13 cellular contexts compared by ENCODE assay signal in the genomic region with DNA sequence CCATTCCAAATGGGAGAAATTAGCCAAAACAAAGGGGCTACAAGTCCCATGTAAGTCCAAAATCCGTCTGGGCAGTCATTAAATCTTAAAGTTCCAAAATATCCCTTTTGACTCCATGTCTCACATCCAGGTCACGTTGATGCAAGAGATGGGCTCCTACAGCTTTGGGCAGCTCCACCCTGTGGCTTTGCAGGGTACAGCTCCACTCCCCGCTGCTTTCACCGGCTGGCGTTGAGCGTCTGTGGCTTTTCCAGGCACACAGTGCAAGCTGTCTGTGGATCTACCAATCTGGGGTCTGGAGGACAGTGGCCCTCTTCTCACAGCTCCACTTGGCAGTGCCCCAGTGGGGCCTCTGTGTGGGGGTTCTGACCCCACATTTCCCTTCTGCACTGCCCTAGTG. TPM values are rescaled to one million over a fixed set of nuclear protein-coding genes. Genes with fewer than 3 reads are reported as not detected.
DNase-seq lines count a peak whose midpoint lies in the region; ATAC-seq and TF ChIP-seq lines count a peak whose summit lies in the region.
"Had no signal": no experiment of that assay in that cellular context is flagged by ENCODE, and none has a peak within 500 bp of the region (broad histone marks: within the 10 kb centered on the region; RNA-seq: fewer than 3 reads in every experiment).

No MANE protein-coding gene starts in this region.

- no peak overlapping the region for H3K4me2 ChIP-seq in DND-41 (ENCODE audit: insufficient read depth, low read length)
- H3K4me2 ChIP-seq in HCT116 (ENCODE audit: low read length) = no peak overlapping the region
- H3K4me2 ChIP-seq: smooth muscle cell had no signal

- POLR2A ChIA-PET in HCT116 (lab: Charles Lee) = no interaction called here

- no peak overlapping the region for H2AFZ ChIP-seq in DND-41 (ENCODE audit: low read depth, low read length)
- no peak overlapping the region for H2AFZ ChIP-seq in HCT116 (ENCODE audit: low read depth, low read length, poor library complexity, severe bottlenecking)

- RAD21 ChIA-PET in HCT116 (lab: Charles Lee; ENCODE audit: low non-redundant PET in 1 of 2, low total read pairs in 2 of 2, uncharacterized antibody in 2 of 2, unreplicated experiment in 2 of 2) = interaction anchor here in 1 of 2 experiments (1.3 kb wide), 1 partner anchor 89 kb away, joined by 4 read pairs; no protein-coding TSS in a partner anchor

- H3K9me3 ChIP-seq in DND-41 (ENCODE audit: insufficient read depth, low read length, severe bottlenecking) (no peaks in the 10 kb centered on the region), HCT116 (ENCODE audit: control insufficient read depth in 1 of 2, insufficient read depth in 1 of 2, low read depth in 1 of 2, low read length in 2 of 2) (no peaks in the 10 kb centered on the region)
- H3K9me3 ChIP-seq: body of pancreas, mucosa of descending colon had no signal

- TF ChIP-seq POLR2A in HCT116 (IDR thresholded peaks at IDR 0.05; ENCODE audit: borderline replicate concordance, extremely low read depth, insufficient read depth, insufficient read length) = no peak

- intact Hi-C loops in HCT116 (cut with micrococcal nuclease) = no loop called here

- TF ChIP-seq CTCF in DND-41 (IDR thresholded peaks at IDR 0.05; ENCODE audit: borderline replicate concordance, extremely low read depth, low read length, poor library complexity, severe bottlenecking) (peak; percentile 40), HCT116 (IDR thresholded peaks at IDR 0.05 in 2 of 3, conservative IDR thresholded peaks at IDR 0.05 in 1 of 3; ENCODE audit: borderline replicate concordance in 1 of 3, insufficient read depth in 1 of 3, low read depth in 2 of 3, low read length in 2 of 3) (peak; percentile 15 to 52 (median 34); a peak in 4 of 6 replicates), foreskin keratinocyte (conservative IDR thresholded peaks at IDR 0.05) (peak; percentile 53)

- H3K36me3 ChIP-seq in DND-41 (ENCODE audit: insufficient read depth, low read length) (no peaks in the 10 kb centered on the region), HCT116 (ENCODE audit: control insufficient read depth in 1 of 2, insufficient read depth in 2 of 2, low read length in 2 of 2) (no peaks in the 10 kb centered on the region)

- no peak overlapping the region for H3K27ac ChIP-seq in DND-41 (ENCODE audit: low read length)
- H3K27ac ChIP-seq in HCT116 (ENCODE audit: low read depth, low read length) = no peak overlapping the region
- no peak overlapping the region for H3K27ac ChIP-seq in foreskin keratinocyte
- H3K27ac ChIP-seq: body of pancreas had no signal

- no TSS peak for BruUV-seq in HCT116 (replicated peaks; lab: Mats Ljungman, UMichigan)

- peak; percentile 25; the same call in 1 of the 2 replicates for TF ChIP-seq RAD21 in HCT116 (IDR thresholded peaks at IDR 0.05; ENCODE audit: low read depth)

- no peak overlapping the region for H3K4me3 ChIP-seq in DND-41 (ENCODE audit: low read depth in 1 of 2, low read length in 2 of 2)
- H3K4me3 ChIP-seq in HCT116 (replicated peaks in 1 of 2; ENCODE audit: low read depth in 1 of 2, low read length in 2 of 2) = no peak overlapping the region
- H3K4me3 ChIP-seq: body of pancreas, mucosa of descending colon, smooth muscle cell had no signal

- H3K9me2 ChIP-seq in HCT116 (ENCODE audit: insufficient read depth) = no peaks in the 10 kb centered on the region

- 0 out of 3 replicates have a peak, but pooled peaks have one; percentile 40 for ATAC-seq in DND-41 (ENCODE audit: insufficient read depth, low read depth)
- ATAC-seq in HCT116 = peak; percentile 82
- peak; percentile 53 for ATAC-seq in foreskin keratinocyte
- ATAC-seq in HG02798 (IDR thresholded peaks at IDR 0.05; ENCODE audit: poor library complexity, unreplicated experiment) = no peak
- ATAC-seq: body of pancreas, mucosa of descending colon had no signal

- CTCF ChIA-PET in HCT116 (lab: Charles Lee) = interaction anchor here (1.1 kb wide), 1 partner anchor 247 kb away, joined by 3 read pairs; no protein-coding TSS in a partner anchor

- no peak for DNase-seq in DND-41
- no peak for DNase-seq in HCT116 (ENCODE audit: low read depth, low spot score)
- peak; percentile 59 for DNase-seq in RPMI7951 (ENCODE audit: low read depth)
- no peak for DNase-seq in foreskin keratinocyte
- no peak for DNase-seq in midbrain (lab: John Stamatoyannopoulos, UW)
- DNase-seq in nucleus accumbens (lab: John Stamatoyannopoulos, UW) = no peak
- DNase-seq in Kasumi-1 (lab: John Stamatoyannopoulos, UW) = no peak
- DNase-seq: DMS79, mucosa of descending colon had no signal

- H3K79me2 ChIP-seq in DND-41 (ENCODE audit: insufficient read depth, low read length) = no peaks in the 10 kb centered on the region
- no peaks in the 10 kb centered on the region for H3K79me2 ChIP-seq in HCT116 (ENCODE audit: insufficient read depth, low read length)

- H3K4me1 ChIP-seq in DND-41 (ENCODE audit: insufficient read depth, low read length) (no peaks in the 10 kb centered on the region), HCT116 (ENCODE audit: control insufficient read depth in 1 of 2, insufficient read depth in 2 of 2, low read length in 2 of 2) (no peaks in the 10 kb centered on the region), foreskin keratinocyte (peaks cover 5% of the 10 kb centered on the region)
- H3K4me1 ChIP-seq: body of pancreas had no signal

- H3K9ac ChIP-seq in DND-41 (ENCODE audit: low read depth, low read length) = no peak overlapping the region
- no peak overlapping the region for H3K9ac ChIP-seq in HCT116 (ENCODE audit: low read length)

- H4K20me1 ChIP-seq in DND-41 (ENCODE audit: insufficient read depth, low read length) = no peaks in the 10 kb centered on the region
- H4K20me1 ChIP-seq in HCT116 (ENCODE audit: insufficient read depth) = no peaks in the 10 kb centered on the region

- H3K27me3 ChIP-seq in DND-41 (ENCODE audit: insufficient read depth, low read length, poor library complexity) = no peaks in the 10 kb centered on the region
- H3K27me3 ChIP-seq in HCT116 (ENCODE audit: insufficient read depth, low read length) = no peaks in the 10 kb centered on the region
- no peaks in the 10 kb centered on the region for H3K27me3 ChIP-seq in foreskin keratinocyte
- H3K27me3 ChIP-seq: body of pancreas had no signal

TF ChIP-seq in HCT116, 20 proteins besides CTCF, POLR2A, EP300 and RAD21 (continues in another document):
- TF ChIP-seq YY1 (IDR thresholded peaks at IDR 0.05; ENCODE audit: extremely low read depth, insufficient replicate concordance, low read depth, low read length) = no peak
- no peak for TF ChIP-seq TCF7L2 (IDR thresholded peaks at IDR 0.05; ENCODE audit: borderline replicate concordance, extremely low read depth, insufficient read depth, insufficient read length)
- TF ChIP-seq CBX3 (IDR thresholded peaks at IDR 0.05; ENCODE audit: low read depth) = no peak
- TF ChIP-seq ELF1 (IDR thresholded peaks at IDR 0.05; ENCODE audit: borderline replicate concordance, low read depth) = no peak
- TF ChIP-seq, protein P1, sequence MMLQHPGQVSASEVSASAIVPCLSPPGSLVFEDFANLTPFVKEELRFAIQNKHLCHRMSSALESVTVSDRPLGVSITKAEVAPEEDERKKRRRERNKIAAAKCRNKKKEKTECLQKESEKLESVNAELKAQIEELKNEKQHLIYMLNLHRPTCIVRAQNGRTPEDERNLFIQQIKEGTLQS (IDR thresholded peaks at IDR 0.05) = no peak
- TF ChIP-seq, protein P2, sequence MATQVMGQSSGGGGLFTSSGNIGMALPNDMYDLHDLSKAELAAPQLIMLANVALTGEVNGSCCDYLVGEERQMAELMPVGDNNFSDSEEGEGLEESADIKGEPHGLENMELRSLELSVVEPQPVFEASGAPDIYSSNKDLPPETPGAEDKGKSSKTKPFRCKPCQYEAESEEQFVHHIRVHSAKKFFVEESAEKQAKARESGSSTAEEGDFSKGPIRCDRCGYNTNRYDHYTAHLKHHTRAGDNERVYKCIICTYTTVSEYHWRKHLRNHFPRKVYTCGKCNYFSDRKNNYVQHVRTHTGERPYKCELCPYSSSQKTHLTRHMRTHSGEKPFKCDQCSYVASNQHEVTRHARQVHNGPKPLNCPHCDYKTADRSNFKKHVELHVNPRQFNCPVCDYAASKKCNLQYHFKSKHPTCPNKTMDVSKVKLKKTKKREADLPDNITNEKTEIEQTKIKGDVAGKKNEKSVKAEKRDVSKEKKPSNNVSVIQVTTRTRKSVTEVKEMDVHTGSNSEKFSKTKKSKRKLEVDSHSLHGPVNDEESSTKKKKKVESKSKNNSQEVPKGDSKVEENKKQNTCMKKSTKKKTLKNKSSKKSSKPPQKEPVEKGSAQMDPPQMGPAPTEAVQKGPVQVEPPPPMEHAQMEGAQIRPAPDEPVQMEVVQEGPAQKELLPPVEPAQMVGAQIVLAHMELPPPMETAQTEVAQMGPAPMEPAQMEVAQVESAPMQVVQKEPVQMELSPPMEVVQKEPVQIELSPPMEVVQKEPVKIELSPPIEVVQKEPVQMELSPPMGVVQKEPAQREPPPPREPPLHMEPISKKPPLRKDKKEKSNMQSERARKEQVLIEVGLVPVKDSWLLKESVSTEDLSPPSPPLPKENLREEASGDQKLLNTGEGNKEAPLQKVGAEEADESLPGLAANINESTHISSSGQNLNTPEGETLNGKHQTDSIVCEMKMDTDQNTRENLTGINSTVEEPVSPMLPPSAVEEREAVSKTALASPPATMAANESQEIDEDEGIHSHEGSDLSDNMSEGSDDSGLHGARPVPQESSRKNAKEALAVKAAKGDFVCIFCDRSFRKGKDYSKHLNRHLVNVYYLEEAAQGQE (IDR thresholded peaks at IDR 0.05; ENCODE audit: low read depth) = no peak
- no peak for TF ChIP-seq ZFX (IDR thresholded peaks at IDR 0.05)
- TF ChIP-seq, protein P3, sequence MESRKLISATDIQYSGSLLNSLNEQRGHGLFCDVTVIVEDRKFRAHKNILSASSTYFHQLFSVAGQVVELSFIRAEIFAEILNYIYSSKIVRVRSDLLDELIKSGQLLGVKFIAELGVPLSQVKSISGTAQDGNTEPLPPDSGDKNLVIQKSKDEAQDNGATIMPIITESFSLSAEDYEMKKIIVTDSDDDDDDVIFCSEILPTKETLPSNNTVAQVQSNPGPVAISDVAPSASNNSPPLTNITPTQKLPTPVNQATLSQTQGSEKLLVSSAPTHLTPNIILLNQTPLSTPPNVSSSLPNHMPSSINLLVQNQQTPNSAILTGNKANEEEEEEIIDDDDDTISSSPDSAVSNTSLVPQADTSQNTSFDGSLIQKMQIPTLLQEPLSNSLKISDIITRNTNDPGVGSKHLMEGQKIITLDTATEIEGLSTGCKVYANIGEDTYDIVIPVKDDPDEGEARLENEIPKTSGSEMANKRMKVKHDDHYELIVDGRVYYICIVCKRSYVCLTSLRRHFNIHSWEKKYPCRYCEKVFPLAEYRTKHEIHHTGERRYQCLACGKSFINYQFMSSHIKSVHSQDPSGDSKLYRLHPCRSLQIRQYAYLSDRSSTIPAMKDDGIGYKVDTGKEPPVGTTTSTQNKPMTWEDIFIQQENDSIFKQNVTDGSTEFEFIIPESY (IDR thresholded peaks at IDR 0.05; ENCODE audit: extremely low read depth, insufficient replicate concordance, low read length) = no peak
- TF ChIP-seq SP1 (IDR thresholded peaks at IDR 0.05; ENCODE audit: low read depth) = no peak

RNA-seq across cellular contexts. Expression of a gene that starts 51.3 kb away (rescaled TPM):
- total RNA-seq in HCT116 (2021; ENCODE audit: unreplicated experiment) (0.05 TPM), foreskin keratinocyte (0.04 TPM in 1 of 2 replicates, not detected in the other)
- 0.01 TPM in 1 of 2 replicates, not detected in the other for polyA plus RNA-seq in HCT116 (2012)
- not detected in 2 replicates for total RNA-seq in RPMI7951 (2014; rRNA removed; shearing (Covaris generic))
- polyA plus RNA-seq in foreskin keratinocyte = 0.01 TPM in 1 of 2 replicates, not detected in the other
- total RNA-seq: smooth muscle cell had no signal
- polyA plus RNA-seq: IgD-negative memory B cell, smooth muscle cell had no signal
